In the genomic region with DNA sequence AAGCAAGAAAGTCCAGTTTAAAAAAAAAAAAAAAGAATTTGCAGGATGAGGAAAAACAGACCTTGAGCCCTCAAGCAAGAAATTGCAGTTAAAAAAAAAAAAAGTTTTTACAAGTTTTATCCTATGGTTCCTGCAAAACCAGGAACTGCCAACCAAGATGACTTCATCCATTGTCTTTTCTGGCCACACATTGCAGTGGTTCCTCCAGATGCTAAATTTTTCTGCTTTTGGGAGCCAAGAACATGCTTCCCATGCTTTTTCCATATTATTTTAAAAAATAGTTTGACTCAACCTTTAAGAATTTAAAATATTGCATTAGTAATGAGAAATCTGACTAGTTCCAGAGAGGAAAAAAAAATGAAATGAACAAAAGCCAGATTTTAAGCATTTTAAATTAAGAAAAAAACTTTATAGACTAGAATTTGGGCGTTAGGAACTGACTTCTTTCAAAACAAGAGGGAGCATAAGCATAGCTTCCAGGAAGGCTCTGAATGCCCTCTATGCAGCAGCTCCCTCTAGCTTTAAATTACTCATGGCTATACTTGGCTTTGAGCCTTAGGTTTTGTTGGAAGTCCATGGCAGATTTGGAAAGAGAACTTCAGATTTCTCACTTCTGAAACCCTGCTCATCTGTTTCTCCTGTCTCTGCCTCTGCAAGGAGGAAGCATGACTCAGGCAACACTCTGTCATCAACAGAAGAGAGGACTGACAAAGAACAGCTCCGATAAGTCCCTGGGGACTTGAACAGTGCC, we compare ENCODE assay signal across 8 cellular contexts.
DNase-seq lines count a peak whose midpoint lies in the region; ATAC-seq and TF ChIP-seq lines count a peak whose summit lies in the region.

No MANE protein-coding gene starts in this region.

- ATAC-seq in GM21723 (IDR thresholded peaks at IDR 0.05; ENCODE audit: unreplicated experiment) (peak; percentile 57), sciatic nerve (peak; percentile 78), GM19324 (IDR thresholded peaks at IDR 0.05; ENCODE audit: low FRiP score, unreplicated experiment) (no peak)

- no peak overlapping the region for H3K27ac Mint-ChIP-seq in activated T-helper 1 cell treated with anti-CD3 and anti-CD28 coated beads, Interleukin-12 subunit alpha, Interleukin-12 subunit beta, Interleukin-2, Interleukin-4 antibody, amounts not matched to agents 30 ng/mL and 10 ng/mL and 1 ng/mL, durations not matched to agents 14 hours and 24 hours and 36 hours

- DNase-seq in RKO (ENCODE audit: low spot score), result peak; percentile 16
- DNase-seq in fibroblast of pulmonary artery (ENCODE audit: low read depth), result peak; percentile 93
- no peak for DNase-seq in sciatic nerve (ENCODE audit: low spot score)
- no peak for DNase-seq in activated T-helper 1 cell treated with anti-CD3 and anti-CD28 coated beads, Interleukin-12 subunit alpha, Interleukin-12 subunit beta, Interleukin-2, Interleukin-4 antibody, amounts not matched to agents 30 ng/mL and 10 ng/mL and 1 ng/mL, durations not matched to agents 14 hours and 24 hours and 36 hours (ENCODE audit: low spot score)
- no peak for DNase-seq in HUDEP-2 (lab: John Stamatoyannopoulos, UW; ENCODE audit: unreplicated experiment in 76 of 76)

- H3K9me3 Mint-ChIP-seq in activated T-helper 1 cell treated with anti-CD3 and anti-CD28 coated beads, Interleukin-12 subunit alpha, Interleukin-12 subunit beta, Interleukin-2, Interleukin-4 antibody, amounts not matched to agents 30 ng/mL and 10 ng/mL and 1 ng/mL, durations not matched to agents 14 hours and 24 hours and 36 hours, result peaks cover 4% of the 10 kb centered on the region

- no peak overlapping the region for H3K4me3 Mint-ChIP-seq in activated T-helper 1 cell treated with anti-CD3 and anti-CD28 coated beads, Interleukin-12 subunit alpha, Interleukin-12 subunit beta, Interleukin-2, Interleukin-4 antibody, amounts not matched to agents 30 ng/mL and 10 ng/mL and 1 ng/mL, durations not matched to agents 14 hours and 24 hours and 36 hours

- peaks cover 8% of the 10 kb centered on the region for H3K4me1 Mint-ChIP-seq in activated T-helper 1 cell treated with anti-CD3 and anti-CD28 coated beads, Interleukin-12 subunit alpha, Interleukin-12 subunit beta, Interleukin-2, Interleukin-4 antibody, amounts not matched to agents 30 ng/mL and 10 ng/mL and 1 ng/mL, durations not matched to agents 14 hours and 24 hours and 36 hours (ENCODE audit: low read depth)

- no peak overlapping the region for H3K4me3 ChIP-seq in fibroblast of pulmonary artery (replicated peaks; ENCODE audit: low read depth, low read length)

- intact Hi-C loops in sciatic nerve (cut with DNase I), result no loop called here
- intact Hi-C loops in activated T-helper 1 cell treated with anti-CD3 and anti-CD28 coated beads, Interleukin-12 subunit alpha, Interleukin-12 subunit beta, Interleukin-2, Interleukin-4 antibody, amounts not matched to agents 30 ng/mL and 10 ng/mL and 1 ng/mL, durations not matched to agents 14 hours and 24 hours and 36 hours (cut with micrococcal nuclease), result no loop called here

- TF ChIP-seq CTCF in C4-2B (conservative IDR thresholded peaks at IDR 0.05) (peak; percentile 12; the same call in 1 of the 2 replicates), fibroblast of pulmonary artery (IDR thresholded peaks at IDR 0.05; ENCODE audit: low read length, missing control alignments) (peak; percentile 41)

- H3K27ac ChIP-seq in C4-2B, result no peak overlapping the region

- H3K27me3 Mint-ChIP-seq in activated T-helper 1 cell treated with anti-CD3 and anti-CD28 coated beads, Interleukin-12 subunit alpha, Interleukin-12 subunit beta, Interleukin-2, Interleukin-4 antibody, amounts not matched to agents 30 ng/mL and 10 ng/mL and 1 ng/mL, durations not matched to agents 14 hours and 24 hours and 36 hours (ENCODE audit: insufficient read depth), result peaks cover 9% of the 10 kb centered on the region

- H3K36me3 Mint-ChIP-seq in activated T-helper 1 cell treated with anti-CD3 and anti-CD28 coated beads, Interleukin-12 subunit alpha, Interleukin-12 subunit beta, Interleukin-2, Interleukin-4 antibody, amounts not matched to agents 30 ng/mL and 10 ng/mL and 1 ng/mL, durations not matched to agents 14 hours and 24 hours and 36 hours (ENCODE audit: low read depth), result no peaks in the 10 kb centered on the region

Comparison
In these comparisons a context has a peak if more than half of its experiments do, and no peak if none do; other contexts are left out.
1. DNase-seq: peak in RKO (single experiment) and fibroblast of pulmonary artery (single experiment); none in sciatic nerve (single experiment), activated T-helper 1 cell treated with anti-CD3 and anti-CD28 coated beads, Interleukin-12 subunit alpha, Interleukin-12 subunit beta, Interleukin-2, Interleukin-4 antibody, amounts not matched to agents 30 ng/mL and 10 ng/mL and 1 ng/mL, durations not matched to agents 14 hours and 24 hours and 36 hours (single experiment) and HUDEP-2 (0 of 76).